ENCODE assay signal across 21 cellular contexts in the genomic region with DNA sequence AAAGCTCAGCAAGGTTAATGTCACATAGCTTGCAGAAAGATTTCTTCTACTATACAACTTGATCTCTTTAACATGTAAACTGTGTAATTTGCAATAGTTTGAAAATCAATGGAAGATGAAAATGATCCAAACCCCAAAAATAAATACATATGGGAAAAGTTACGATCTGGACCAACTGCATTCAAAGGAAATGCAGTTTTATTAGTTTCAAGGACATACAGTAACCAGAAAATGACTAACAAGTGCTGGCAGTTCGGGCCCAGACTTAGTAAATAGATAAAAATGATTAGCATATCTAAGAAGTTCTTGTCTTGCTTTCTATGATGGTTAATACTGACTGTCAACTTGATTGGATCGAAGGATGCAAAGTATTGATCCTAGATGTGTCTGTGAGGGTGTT. TPM values are rescaled to one million over a fixed set of nuclear protein-coding genes. Genes with fewer than 3 reads are reported as not detected.
DNase-seq lines count a peak whose midpoint lies in the region; ATAC-seq and TF ChIP-seq lines count a peak whose summit lies in the region.
"Had no signal": no experiment of that assay in that cellular context is flagged by ENCODE, and none has a peak within 500 bp of the region (broad histone marks: within the 10 kb centered on the region; RNA-seq: fewer than 3 reads in every experiment).

No MANE protein-coding gene starts in this region.

- H3K79me2 ChIP-seq in HCT116 (ENCODE audit: insufficient read depth, low read length): no peaks in the 10 kb centered on the region
- peaks cover 6% of the 10 kb centered on the region for H3K79me2 ChIP-seq in parathyroid adenoma

- no CpG with 5 or more reads among the region's 3 CpGs for WGBS in neuronal stem cell (ENCODE audit: extremely low coverage in 2 of 2, insufficient read length in 2 of 2, insufficient replicate concordance in 1 of 2), 2 donors

- no peaks in the 10 kb centered on the region for H3K79me1 ChIP-seq in neuronal stem cell (ENCODE audit: low read depth, low read length)

- ATAC-seq in HCT116: no peak
- ATAC-seq in activated CD8-positive, alpha-beta memory T cell treated with anti-CD3 and anti-CD28 coated beads, Interleukin-2, amount 10 ng/mL, durations not matched to agents 7 days and 5 days: no peak
- ATAC-seq: HepG2, T-cell had no signal

- intact Hi-C loops in HCT116 (cut with micrococcal nuclease): no loop called here

- no peak overlapping the region for H3K4me3 Mint-ChIP-seq in activated naive CD4-positive, alpha-beta T cell treated with anti-CD3 and anti-CD28 coated beads, Interleukin-2, amount 10 ng/mL, durations not matched to agents 7 days and 5 days
- no peak overlapping the region for H3K4me3 Mint-ChIP-seq in activated CD8-positive, alpha-beta memory T cell treated with anti-CD3 and anti-CD28 coated beads, Interleukin-2, amount 10 ng/mL, durations not matched to agents 7 days and 5 days
- H3K4me3 Mint-ChIP-seq: nephron, T-cell, type B pancreatic cell had no signal

- RAD21 ChIA-PET in HCT116 (lab: Charles Lee; ENCODE audit: low non-redundant PET in 1 of 2, low total read pairs in 2 of 2, uncharacterized antibody in 2 of 2, unreplicated experiment in 2 of 2): no interaction called here

- peak overlapping the region in 1 of 2 experiments; percentile 21; a peak in 1 of 4 replicates for H3K4me3 ChIP-seq in HCT116 (replicated peaks in 1 of 2; ENCODE audit: low read depth in 1 of 2, low read length in 2 of 2)
- peak overlapping the region; percentile 43 for H3K4me3 ChIP-seq in SK-N-MC
- H3K4me3 ChIP-seq in parathyroid adenoma (ENCODE audit: low read depth, low read length): no peak overlapping the region
- H3K4me3 ChIP-seq in neuronal stem cell (ENCODE audit: low read length in 2 of 2): no peak overlapping the region
- H3K4me3 ChIP-seq: skin epidermis had no signal

- no peaks in the 10 kb centered on the region for H4K20me1 ChIP-seq in HCT116 (ENCODE audit: insufficient read depth)

- peaks cover 24% of the 10 kb centered on the region for H3K36me3 Mint-ChIP-seq in activated naive CD4-positive, alpha-beta T cell treated with anti-CD3 and anti-CD28 coated beads, Interleukin-2, amount 10 ng/mL, durations not matched to agents 7 days and 5 days
- peaks cover 22% of the 10 kb centered on the region for H3K36me3 Mint-ChIP-seq in activated CD8-positive, alpha-beta memory T cell treated with anti-CD3 and anti-CD28 coated beads, Interleukin-2, amount 10 ng/mL, durations not matched to agents 7 days and 5 days
- H3K36me3 Mint-ChIP-seq: type B pancreatic cell had no signal

- H3K36me3 ChIP-seq in HCT116 (ENCODE audit: control insufficient read depth in 1 of 2, insufficient read depth in 2 of 2, low read length in 2 of 2): no peaks in the 10 kb centered on the region
- H3K36me3 ChIP-seq in SK-N-MC (ENCODE audit: insufficient read depth, low read length): no peaks in the 10 kb centered on the region
- no peaks in the 10 kb centered on the region for H3K36me3 ChIP-seq in parathyroid adenoma (ENCODE audit: control insufficient read depth, insufficient read depth, low read length)
- no peaks in the 10 kb centered on the region for H3K36me3 ChIP-seq in neuronal stem cell (replicated peaks in 1 of 2; ENCODE audit: control insufficient read depth in 2 of 2, insufficient read depth in 2 of 2, low read length in 2 of 2)

- no peak overlapping the region for H2AK5ac ChIP-seq in neuronal stem cell (ENCODE audit: low read depth, low read length)

- no peak overlapping the region for H3K27ac Mint-ChIP-seq in activated naive CD4-positive, alpha-beta T cell treated with anti-CD3 and anti-CD28 coated beads, Interleukin-2, amount 10 ng/mL, durations not matched to agents 7 days and 5 days
- H3K27ac Mint-ChIP-seq in activated CD8-positive, alpha-beta memory T cell treated with anti-CD3 and anti-CD28 coated beads, Interleukin-2, amount 10 ng/mL, durations not matched to agents 7 days and 5 days: no peak overlapping the region
- H3K27ac Mint-ChIP-seq: T-cell, type B pancreatic cell had no signal

- no peak overlapping the region for H2BK15ac ChIP-seq in neuronal stem cell (ENCODE audit: low read length)

- H2AFZ ChIP-seq in HCT116 (ENCODE audit: low read depth, low read length, poor library complexity, severe bottlenecking) (no peak overlapping the region), parathyroid adenoma (peak overlapping the region; percentile 6), neuronal stem cell (ENCODE audit: low read length) (no peak overlapping the region)

- no peak overlapping the region for H3K27ac ChIP-seq in HCT116 (ENCODE audit: low read depth, low read length)
- H3K27ac ChIP-seq in SK-N-MC: peak overlapping the region; percentile 66
- peak overlapping the region; percentile 99 for H3K27ac ChIP-seq in epithelial cell of prostate
- peak overlapping the region; percentile 57 for H3K27ac ChIP-seq in parathyroid adenoma
- H3K27ac ChIP-seq in neuronal stem cell (replicated peaks; ENCODE audit: low read length): no peak overlapping the region

- H3K4me1 ChIP-seq in HCT116 (ENCODE audit: control insufficient read depth in 1 of 2, insufficient read depth in 2 of 2, low read length in 2 of 2): peaks cover 7 to 53% of the 10 kb centered on the region in 2 experiments
- peaks cover 35% of the 10 kb centered on the region for H3K4me1 ChIP-seq in parathyroid adenoma
- peaks cover 1 to 2% of the 10 kb centered on the region in 2 donors for H3K4me1 ChIP-seq in neuronal stem cell (ENCODE audit: control insufficient read depth in 2 of 2, insufficient read depth in 1 of 2, low read depth in 1 of 2, low read length in 2 of 2)

- H3K27me3 ChIP-seq in HCT116 (ENCODE audit: insufficient read depth, low read length) (no peaks in the 10 kb centered on the region), parathyroid adenoma (ENCODE audit: control insufficient read depth, insufficient read depth, low read length) (no peaks in the 10 kb centered on the region), neuronal stem cell (ENCODE audit: control insufficient read depth in 3 of 3, insufficient read depth in 3 of 3, low read depth in 1 of 3, low read length in 3 of 3) (no peaks in the 10 kb centered on the region)

- CTCF ChIA-PET in HCT116 (lab: Charles Lee): no interaction called here
- CTCF ChIA-PET in activated naive CD4-positive, alpha-beta T cell treated with anti-CD3 and anti-CD28 coated beads, Interleukin-2, amount 10 ng/mL, durations not matched to agents 7 days and 5 days (lab: Charles Lee): no interaction called here
- CTCF ChIA-PET in activated CD8-positive, alpha-beta memory T cell treated with anti-CD3 and anti-CD28 coated beads, Interleukin-2, amount 10 ng/mL, durations not matched to agents 7 days and 5 days (lab: Charles Lee): no interaction called here

- H3K4ac ChIP-seq in neuronal stem cell (ENCODE audit: low read length): no peak overlapping the region

- H2BK12ac ChIP-seq in neuronal stem cell (ENCODE audit: low read length): no peak overlapping the region

- H3K4me1 Mint-ChIP-seq in activated naive CD4-positive, alpha-beta T cell treated with anti-CD3 and anti-CD28 coated beads, Interleukin-2, amount 10 ng/mL, durations not matched to agents 7 days and 5 days: peaks cover 44% of the 10 kb centered on the region
- peaks cover 47% of the 10 kb centered on the region for H3K4me1 Mint-ChIP-seq in activated CD8-positive, alpha-beta memory T cell treated with anti-CD3 and anti-CD28 coated beads, Interleukin-2, amount 10 ng/mL, durations not matched to agents 7 days and 5 days

- no peak for TF ChIP-seq POLR2A in HCT116 (IDR thresholded peaks at IDR 0.05; ENCODE audit: borderline replicate concordance, extremely low read depth, insufficient read depth, insufficient read length)

- no peak overlapping the region for H4K91ac ChIP-seq in neuronal stem cell (ENCODE audit: low read depth, low read length, poor library complexity)

- H3K18ac ChIP-seq in neuronal stem cell (ENCODE audit: low read length): no peak overlapping the region

- H2BK120ac ChIP-seq in neuronal stem cell (ENCODE audit: low read depth, low read length): no peak overlapping the region

- no peaks in the 10 kb centered on the region for H3K27me3 Mint-ChIP-seq in activated naive CD4-positive, alpha-beta T cell treated with anti-CD3 and anti-CD28 coated beads, Interleukin-2, amount 10 ng/mL, durations not matched to agents 7 days and 5 days
- no peaks in the 10 kb centered on the region for H3K27me3 Mint-ChIP-seq in activated CD8-positive, alpha-beta memory T cell treated with anti-CD3 and anti-CD28 coated beads, Interleukin-2, amount 10 ng/mL, durations not matched to agents 7 days and 5 days
- H3K27me3 Mint-ChIP-seq: T-cell, type B pancreatic cell had no signal

- H3K23ac ChIP-seq in neuronal stem cell (ENCODE audit: low read depth, low read length, poor library complexity): no peak overlapping the region

- no peaks in the 10 kb centered on the region for H3K9me2 ChIP-seq in HCT116 (ENCODE audit: insufficient read depth)

- BruUV-seq in HCT116 (replicated peaks; lab: Mats Ljungman, UMichigan): no TSS peak

- no peaks in the 10 kb centered on the region for H3K9me3 Mint-ChIP-seq in activated naive CD4-positive, alpha-beta T cell treated with anti-CD3 and anti-CD28 coated beads, Interleukin-2, amount 10 ng/mL, durations not matched to agents 7 days and 5 days
- no peaks in the 10 kb centered on the region for H3K9me3 Mint-ChIP-seq in activated CD8-positive, alpha-beta memory T cell treated with anti-CD3 and anti-CD28 coated beads, Interleukin-2, amount 10 ng/mL, durations not matched to agents 7 days and 5 days (ENCODE audit: low read depth)
- H3K9me3 Mint-ChIP-seq: nephron, T-cell, type B pancreatic cell had no signal

- no peak for TF ChIP-seq RAD21 in HCT116 (IDR thresholded peaks at IDR 0.05; ENCODE audit: low read depth)

- H3K4me2 ChIP-seq in HCT116 (ENCODE audit: low read length) (peak overlapping the region; percentile 73), parathyroid adenoma (ENCODE audit: low read length) (no peak overlapping the region), neuronal stem cell (ENCODE audit: insufficient read depth, low read length, poor library complexity, severe bottlenecking) (no peak overlapping the region)

- DNase-seq in HCT116 (ENCODE audit: low read depth, low spot score): no peak
- DNase-seq in SK-N-MC (ENCODE audit: low read depth, low spot score): no peak
- DNase-seq in epithelial cell of prostate (ENCODE audit: low read depth, low spot score): no peak
- no peak for DNase-seq in activated naive CD4-positive, alpha-beta T cell treated with anti-CD3 and anti-CD28 coated beads, Interleukin-2, amount 10 ng/mL, durations not matched to agents 7 days and 5 days
- DNase-seq in activated CD8-positive, alpha-beta memory T cell treated with anti-CD3 and anti-CD28 coated beads, Interleukin-2, amount 10 ng/mL, durations not matched to agents 7 days and 5 days: no peak
- DNase-seq in neuronal stem cell (ENCODE audit: low spot score): no peak
- no peak for DNase-seq in activated gamma-delta T cell (lab: John Stamatoyannopoulos, UW)
- DNase-seq: activated CD4-positive, alpha-beta T cell treated with anti-CD3 and anti-CD28 coated beads for 4 hours; DMS79 treated with DMSO at 0.1 percent for 48 hours; effector CD4-positive, alpha-beta T cell; MM.1S; NCI-H146; NCI-H2171; Right ventricle myocardium superior; stimulated activated CD4-positive, alpha-beta T cell treated with anti-CD3 and anti-CD28 coated beads, Interleukin-4, amount 100 ng/mL, for 1 hour; T-cell had no signal

- H3K14ac ChIP-seq in neuronal stem cell (ENCODE audit: low read length): no peak overlapping the region

- POLR2A ChIA-PET in HCT116 (lab: Charles Lee): no interaction called here

- no peak overlapping the region for H2BK5ac ChIP-seq in neuronal stem cell (ENCODE audit: low read length)

- TF ChIP-seq CTCF in HCT116 (IDR thresholded peaks at IDR 0.05 in 2 of 3, conservative IDR thresholded peaks at IDR 0.05 in 1 of 3; ENCODE audit: borderline replicate concordance in 1 of 3, insufficient read depth in 1 of 3, low read depth in 2 of 3, low read length in 2 of 3): no peak
- TF ChIP-seq CTCF in parathyroid adenoma (IDR thresholded peaks at IDR 0.05): no peak

- no peak overlapping the region for H4K8ac ChIP-seq in neuronal stem cell (ENCODE audit: low read depth, low read length)

- H3K9ac ChIP-seq in HCT116 (ENCODE audit: low read length): peak overlapping the region; percentile 38
- no peak overlapping the region for H3K9ac ChIP-seq in SK-N-MC (ENCODE audit: insufficient read length)
- no peak overlapping the region for H3K9ac ChIP-seq in parathyroid adenoma
- H3K9ac ChIP-seq in neuronal stem cell (ENCODE audit: low read depth, low read length, poor library complexity): no peak overlapping the region

- no peaks in the 10 kb centered on the region for H3K9me3 ChIP-seq in HCT116 (ENCODE audit: control insufficient read depth in 1 of 2, insufficient read depth in 1 of 2, low read depth in 1 of 2, low read length in 2 of 2)
- no peaks in the 10 kb centered on the region for H3K9me3 ChIP-seq in SK-N-MC (ENCODE audit: low read depth, low read length)
- H3K9me3 ChIP-seq in parathyroid adenoma (ENCODE audit: control insufficient read depth, low read length): no peaks in the 10 kb centered on the region
- no peaks in the 10 kb centered on the region for H3K9me3 ChIP-seq in neuronal stem cell (replicated peaks in 1 of 2; ENCODE audit: control insufficient read depth in 2 of 2, insufficient read depth in 1 of 2, low read depth in 1 of 2, low read length in 2 of 2)

RNA-seq across cellular contexts. Expression of a gene that starts 37.3 kb away (rescaled TPM):
- total RNA-seq in HCT116 (2021; ENCODE audit: unreplicated experiment): 2.1 TPM
- polyA plus RNA-seq in HCT116 (2012): 0.45 and 0.70 TPM in 2 replicates
- 1 to 10 TPM in 1 of 2 experiments, under 1 TPM in 1; 0.76 to 1.1 TPM for total RNA-seq in activated CD8-positive, alpha-beta memory T cell treated with anti-CD3 and anti-CD28 coated beads, Interleukin-2, amount 10 ng/mL, durations not matched to agents 7 days and 5 days
- polyA plus RNA-seq in neuronal stem cell (2013, experiment 1 of 2): 0.54 TPM
- 0.22 TPM for polyA plus RNA-seq in neuronal stem cell (2013, experiment 2 of 2)

Comparison
In these comparisons a context has a peak if more than half of its experiments do, and no peak if none do; other contexts are left out.
1. H3K27ac ChIP-seq: peak in SK-N-MC (single experiment), epithelial cell of prostate (single experiment) and parathyroid adenoma (single experiment); none in HCT116 (single experiment) and neuronal stem cell (single experiment).